ENCODE assay signal across 12 cellular contexts in the genomic region with DNA sequence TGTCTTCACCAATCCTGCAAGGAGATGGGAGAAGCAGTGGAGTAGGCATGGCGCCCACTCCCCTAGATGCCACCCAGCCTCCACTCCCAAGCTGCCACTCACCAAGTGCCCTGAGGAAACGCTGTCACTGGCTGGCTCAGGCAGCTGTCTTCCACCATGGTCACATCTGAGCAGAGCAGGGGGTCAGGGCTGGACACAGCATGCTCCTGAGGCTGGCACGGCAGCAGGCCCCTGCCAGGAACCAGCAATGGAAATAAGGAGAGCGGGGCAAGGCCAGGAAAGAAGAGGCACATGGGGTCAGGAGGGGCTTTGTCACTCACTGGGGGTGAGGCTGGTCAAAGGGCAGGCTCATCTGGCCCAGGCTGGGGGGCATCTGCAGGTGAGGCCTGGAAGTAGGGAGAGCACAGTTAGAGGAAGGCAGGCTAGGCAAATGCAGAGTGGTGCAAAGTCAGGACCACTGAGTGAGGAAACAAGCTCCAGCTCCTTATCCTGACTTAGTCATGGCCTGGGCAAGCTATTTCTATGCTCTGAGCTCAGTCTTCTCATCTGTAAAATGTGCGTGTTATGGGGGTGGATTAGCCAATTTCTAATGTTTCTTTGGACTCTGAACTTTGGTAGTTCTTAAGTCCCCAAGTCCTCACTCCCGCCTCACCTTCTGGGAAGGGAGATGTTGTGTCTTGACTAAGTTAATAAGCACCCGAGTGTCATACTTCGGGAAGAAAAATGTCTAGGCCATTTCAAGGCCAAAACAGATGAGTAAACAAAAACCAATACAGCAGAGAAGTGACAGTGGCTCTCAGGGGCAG. TPM values are rescaled to one million over a fixed set of nuclear protein-coding genes. Genes with fewer than 3 reads are reported as not detected.
A peak's percentile ranks its signal among the peaks of the same experiment; 100 is the strongest.
DNase-seq lines count a peak whose midpoint lies in the region; ATAC-seq and TF ChIP-seq lines count a peak whose summit lies in the region.
"Had no signal": no experiment of that assay in that cellular context is flagged by ENCODE, and none has a peak within 500 bp of the region (broad histone marks: within the 10 kb centered on the region; RNA-seq: fewer than 3 reads in every experiment).

No MANE protein-coding gene starts in this region.

- TF ChIP-seq CTCF in HEK293 (tag by site-specific recombination; IDR thresholded peaks at IDR 0.05) (no peak), MCF 10A (IDR thresholded peaks at IDR 0.05; ENCODE audit: unreplicated experiment) (no peak), neural crest cell (conservative IDR thresholded peaks at IDR 0.05) (no peak), GM20000 (IDR thresholded peaks at IDR 0.05; ENCODE audit: extremely low read depth, missing control alignments) (no peak), Peyer's patch (IDR thresholded peaks at IDR 0.05) (no peak)

- DNase-seq in CD4-positive, CD25-positive, alpha-beta regulatory T cell, result no peak
- DNase-seq in MCF 10A (ENCODE audit: unreplicated experiment) (no peak), neural crest cell (ENCODE audit: low read depth, low spot score) (no peak), GM20000 (ENCODE audit: low spot score) (no peak), Peyer's patch (no peak)
- no peak for DNase-seq in central memory CD4-positive, alpha-beta T cell
- DNase-seq: effector CD4-positive, alpha-beta T cell; NCI-H1930; stimulated activated naive CD4-positive, alpha-beta T cell treated with Interleukin-2 at 50 U/mL for 16 hours had no signal

- H3K4me1 Mint-ChIP-seq in CD4-positive, CD25-positive, alpha-beta regulatory T cell, result peaks cover 4 to 55% (median 19%) of the 10 kb centered on the region in 4 donors
- H3K4me1 Mint-ChIP-seq in MCF 10A (ENCODE audit: insufficient read depth, unreplicated experiment), result peaks cover 46% of the 10 kb centered on the region
- peaks cover 42% of the 10 kb centered on the region for H3K4me1 Mint-ChIP-seq in neural crest cell

- H3K27me3 Mint-ChIP-seq in CD4-positive, CD25-positive, alpha-beta regulatory T cell, result no peaks in the 10 kb centered on the region
- H3K27me3 Mint-ChIP-seq in MCF 10A (ENCODE audit: insufficient read depth, unreplicated experiment) (no peaks in the 10 kb centered on the region), neural crest cell (ENCODE audit: low read depth) (peaks cover 3% of the 10 kb centered on the region)

- no peak overlapping the region for H3K27ac ChIP-seq in CD4-positive, CD25-positive, alpha-beta regulatory T cell (ENCODE audit: insufficient read depth, low read length, poor library complexity, severe bottlenecking)
- H3K27ac ChIP-seq in HEK293 (ENCODE audit: extremely low read depth, low read depth, low read length) (no peak overlapping the region), Peyer's patch (peak overlapping the region in 1 of 4 donors; percentile 46)

- peak overlapping the region in 2 of 3 donors; percentile 14 to 36 for H3K27ac Mint-ChIP-seq in CD4-positive, CD25-positive, alpha-beta regulatory T cell
- H3K27ac Mint-ChIP-seq in MCF 10A (ENCODE audit: low read depth, unreplicated experiment), result peak overlapping the region; percentile 78
- H3K27ac Mint-ChIP-seq in neural crest cell (ENCODE audit: unreplicated experiment), result no peak overlapping the region

- H3K36me3 Mint-ChIP-seq in CD4-positive, CD25-positive, alpha-beta regulatory T cell, result peaks cover 32% of the 10 kb centered on the region
- H3K36me3 Mint-ChIP-seq in MCF 10A (ENCODE audit: insufficient read depth, unreplicated experiment) (peaks cover 79% of the 10 kb centered on the region), neural crest cell (ENCODE audit: low read depth) (peaks cover 5% of the 10 kb centered on the region)

- H3K4me1 ChIP-seq in CD4-positive, CD25-positive, alpha-beta regulatory T cell (ENCODE audit: control insufficient read depth, insufficient read depth, low read length, poor library complexity, severe bottlenecking), result peaks cover 21% of the 10 kb centered on the region
- no peaks in the 10 kb centered on the region for H3K4me1 ChIP-seq in HEK293 (ENCODE audit: control insufficient read depth, insufficient read depth, low read length)
- peaks cover 0 to 45% (median 13%) of the 10 kb centered on the region in 4 donors for H3K4me1 ChIP-seq in Peyer's patch

- H3K4me3 ChIP-seq in CD4-positive, CD25-positive, alpha-beta regulatory T cell (ENCODE audit: low read depth, low read length), result no peak overlapping the region
- H3K4me3 ChIP-seq in HEK293 (ENCODE audit: low read depth, low read length) (no peak overlapping the region), Peyer's patch (no peak overlapping the region)

- no peak overlapping the region for H3K4me3 Mint-ChIP-seq in CD4-positive, CD25-positive, alpha-beta regulatory T cell
- H3K4me3 Mint-ChIP-seq in MCF 10A (ENCODE audit: unreplicated experiment), result no peak overlapping the region
- peak overlapping the region; percentile 44 for H3K4me3 Mint-ChIP-seq in neural crest cell

- no peaks in the 10 kb centered on the region for H3K9me3 Mint-ChIP-seq in CD4-positive, CD25-positive, alpha-beta regulatory T cell
- H3K9me3 Mint-ChIP-seq in MCF 10A (ENCODE audit: unreplicated experiment), result no peaks in the 10 kb centered on the region
- H3K9me3 Mint-ChIP-seq in neural crest cell, result no peaks in the 10 kb centered on the region

- intact Hi-C loops in MCF 10A (cut with micrococcal nuclease), result no loop called here

- no peak for ATAC-seq in CD4-positive, CD25-positive, alpha-beta regulatory T cell (ENCODE audit: low read depth in 2 of 2)
- no peak for ATAC-seq in GM21526 (IDR thresholded peaks at IDR 0.05; ENCODE audit: low FRiP score, unreplicated experiment)

- no peak for TF ChIP-seq POLR2A in Peyer's patch (IDR thresholded peaks at IDR 0.05)

- H3K36me3 ChIP-seq in CD4-positive, CD25-positive, alpha-beta regulatory T cell (ENCODE audit: control insufficient read depth, insufficient read depth, low read length), result peaks cover 55% of the 10 kb centered on the region
- H3K36me3 ChIP-seq in HEK293 (ENCODE audit: control insufficient read depth in 2 of 2, insufficient read depth in 1 of 2, low read length in 2 of 2) (peaks cover 0 to 52% of the 10 kb centered on the region in 2 experiments; a peak in 1 of 3 replicates), Peyer's patch (peaks cover 0 to 83% (median 0%) of the 10 kb centered on the region in 3 donors)

- CTCF ChIA-PET in HEK293 (lab: Yijun Ruan, JAX) (interaction anchor here (0.7 to 6.0 kb wide), 6 partner anchors 15 to 117 kb away, joined by 3 to 43 read pairs (median 16); a partner anchor contains a TSS), MCF 10A (lab: Yijun Ruan, JAX) (interaction anchor here (0.6 to 13.9 kb wide), 9 partner anchors 13 to 675 kb away, joined by 3 to 147 read pairs (median 7); a partner anchor contains a TSS)

- BruUV-seq in MCF 10A (replicated peaks; lab: Mats Ljungman, UMichigan), result no TSS peak

- no peaks in the 10 kb centered on the region for H3K27me3 ChIP-seq in CD4-positive, CD25-positive, alpha-beta regulatory T cell (ENCODE audit: control insufficient read depth, insufficient read depth, low read length)
- no peaks in the 10 kb centered on the region for H3K27me3 ChIP-seq in Peyer's patch

- POLR2A ChIA-PET in HEK293 (lab: Yijun Ruan, JAX) (interaction anchor here (2.6 kb wide), 2 partner anchors 15 to 18 kb away, joined by 8 to 11 read pairs; a partner anchor contains a TSS), MCF 10A (lab: Yijun Ruan, JAX) (interaction anchor here (0.6 to 16.5 kb wide), 9 partner anchors 8 to 293 kb away, joined by 3 to 610 read pairs (median 8); a partner anchor contains a TSS)

- no peaks in the 10 kb centered on the region for H3K9me3 ChIP-seq in CD4-positive, CD25-positive, alpha-beta regulatory T cell (ENCODE audit: control insufficient read depth in 2 of 2, low read length in 2 of 2)
- no peaks in the 10 kb centered on the region for H3K9me3 ChIP-seq in HEK293 (ENCODE audit: control insufficient read depth, insufficient read depth, low read depth, low read length)
- H3K9me3 ChIP-seq in Peyer's patch, result no peaks in the 10 kb centered on the region

TF ChIP-seq in HEK293, 187 proteins besides CTCF, POLR2A, EP300 and RAD21 (continues in another document):
- peak; percentile 69 for TF ChIP-seq ZIC2 (tag by site-specific recombination; IDR thresholded peaks at IDR 0.05)

RNA-seq across cellular contexts. Expression of a gene that starts 8.0 kb away (rescaled TPM):
- total RNA-seq in CD4-positive, CD25-positive, alpha-beta regulatory T cell, result 7.5 TPM
- polyA plus RNA-seq in CD4-positive, CD25-positive, alpha-beta regulatory T cell, result 1 to 10 TPM in 2 of 4 donors, under 1 TPM in 2; 0.31 to 1.2 (median 0.90) TPM
- total RNA-seq in MCF 10A (2022) (25.8 and 30.6 TPM in 2 replicates), neural crest cell (58.0 and 61.2 TPM in 2 replicates), Peyer's patch (10 to 100 TPM in 2 of 4 donors, 1 to 10 TPM in 2; 7.4 to 17.0 (median 10.3) TPM)

RNA-seq across cellular contexts. Expression of a gene that starts 14.2 kb away (rescaled TPM):
- total RNA-seq in CD4-positive, CD25-positive, alpha-beta regulatory T cell, result 215 TPM
- 10 to 100 TPM; 69.2 to 81.6 (median 76.4) TPM for polyA plus RNA-seq in CD4-positive, CD25-positive, alpha-beta regulatory T cell
- total RNA-seq in MCF 10A (2022) (99.7 and 122 TPM in 2 replicates), neural crest cell (40.2 and 41.7 TPM in 2 replicates), Peyer's patch (100 to 1,000 TPM; 278 to 416 (median 382) TPM)

RNA-seq across cellular contexts. Expression of a gene that starts 18.4 kb away (rescaled TPM):
- 14.7 TPM for total RNA-seq in CD4-positive, CD25-positive, alpha-beta regulatory T cell
- 1 to 10 TPM; 3.1 to 7.1 (median 4.7) TPM for polyA plus RNA-seq in CD4-positive, CD25-positive, alpha-beta regulatory T cell
- total RNA-seq in MCF 10A (2022) (17.5 and 22.5 TPM in 2 replicates), neural crest cell (44.0 and 49.6 TPM in 2 replicates), Peyer's patch (10 to 100 TPM in 1 of 4 donors, 1 to 10 TPM in 3; 4.6 to 11.6 (median 5.7) TPM)

RNA-seq across cellular contexts. Expression of a gene that starts 31.3 kb away (rescaled TPM):
- 3.9 TPM for total RNA-seq in CD4-positive, CD25-positive, alpha-beta regulatory T cell
- polyA plus RNA-seq in CD4-positive, CD25-positive, alpha-beta regulatory T cell, result under 1 TPM in 3 of 4 donors, not detected in 1; 0.13 to 0.24 (median 0.18) TPM
- total RNA-seq in MCF 10A (2022), result 18.9 and 25.3 TPM in 2 replicates
- 61.8 and 62.7 TPM in 2 replicates for total RNA-seq in neural crest cell
- 100 to 1,000 TPM; 128 to 312 (median 207) TPM for total RNA-seq in Peyer's patch

RNA-seq across cellular contexts. Expression of a gene that starts 47.0 kb away (rescaled TPM):
- total RNA-seq in CD4-positive, CD25-positive, alpha-beta regulatory T cell, result 0.32 TPM
- polyA plus RNA-seq in CD4-positive, CD25-positive, alpha-beta regulatory T cell, result under 1 TPM in 1 of 4 donors, not detected in 3; 0.38 TPM
- total RNA-seq in MCF 10A (2022) (0.12 and 0.42 TPM in 2 replicates), neural crest cell (0.25 and 0.40 TPM in 2 replicates), Peyer's patch (1,000 to 10,000 TPM in 1 of 4 donors, 100 to 1,000 TPM in 2, 10 to 100 TPM in 1; 94.1 to 1,001 (median 802) TPM)
- total RNA-seq: HT1080 had no signal
